In the genomic region with DNA sequence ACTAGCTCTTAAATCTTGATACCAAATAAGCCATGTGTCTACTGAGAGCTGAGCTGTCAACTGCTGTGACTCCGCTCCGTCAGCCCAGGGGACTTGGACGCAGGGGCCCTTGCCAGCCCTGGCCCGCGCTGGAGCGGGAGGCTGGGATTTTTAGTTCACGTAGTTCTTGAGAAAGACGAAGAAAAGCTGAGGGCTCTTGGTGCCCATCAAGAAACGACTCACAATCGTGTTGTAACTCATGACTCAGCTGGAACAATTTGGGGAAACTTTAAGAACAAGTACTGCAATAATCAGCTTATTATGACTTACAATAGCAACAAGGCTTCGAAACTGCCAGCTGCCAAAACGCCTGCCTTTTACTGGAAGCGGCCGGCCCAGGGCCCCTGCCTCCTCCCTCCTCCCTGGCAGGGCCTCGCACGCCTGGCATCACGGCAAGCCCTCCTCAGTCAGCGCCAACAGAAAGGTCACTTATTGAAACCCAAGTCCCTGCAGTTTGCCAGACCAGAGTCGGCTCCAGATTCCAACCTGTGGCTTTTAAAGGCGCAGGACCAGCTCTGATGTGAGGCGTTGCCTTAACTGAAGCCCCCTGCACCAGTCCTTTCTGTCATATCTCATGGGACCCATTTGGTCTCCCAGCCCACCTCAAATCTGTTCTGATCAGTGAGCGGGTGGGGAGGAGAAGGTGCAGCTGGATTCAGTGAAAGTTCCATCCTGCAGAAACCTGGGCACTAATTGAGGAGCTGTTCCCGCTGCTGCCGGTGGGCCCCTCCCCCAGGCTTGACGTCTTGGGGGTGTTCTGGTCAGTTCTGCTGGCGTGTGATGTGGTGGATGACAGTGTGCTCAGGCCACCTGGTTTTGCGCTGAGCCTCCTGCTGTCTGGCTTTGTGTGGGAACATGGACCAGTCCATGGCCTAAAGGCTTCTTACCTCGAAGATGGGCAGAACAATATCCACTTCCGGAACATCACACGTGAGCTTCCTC, we compare ENCODE assay signal across 8 cellular contexts.
A peak's percentile ranks its signal among the peaks of the same experiment; 100 is the strongest.
DNase-seq lines count a peak whose midpoint lies in the region; ATAC-seq and TF ChIP-seq lines count a peak whose summit lies in the region.

No MANE protein-coding gene starts in this region.

- no peak for ATAC-seq in HG02852 (IDR thresholded peaks at IDR 0.05; ENCODE audit: unreplicated experiment)

- no peaks in the 10 kb centered on the region for H3K27me3 Mint-ChIP-seq in mesothelial cell of epicardium (ENCODE audit: low read depth)

- H3K27ac ChIP-seq in tibial nerve = peak overlapping the region; percentile 73 to 96 (median 90)

- peak overlapping the region; percentile 64 for H3K27ac Mint-ChIP-seq in mesothelial cell of epicardium

- H3K36me3 ChIP-seq in tibial nerve = peaks cover 0 to 27% (median 5%) of the 10 kb centered on the region in 3 donors

- no peak overlapping the region for H3K4me3 Mint-ChIP-seq in mesothelial cell of epicardium

- in situ Hi-C loops in GM13977 (cut with MboI; ENCODE audit: low pct_unique_long_range_greater_than_20kb, low sequenced_read_pairs, unreplicated experiment) = loop anchor here (10.0 kb wide), 1 partner anchor 1096 kb away; no protein-coding TSS in a partner anchor

- H3K9me3 Mint-ChIP-seq in mesothelial cell of epicardium = no peaks in the 10 kb centered on the region

- peak; percentile 56 to 93 for TF ChIP-seq EP300 in tibial nerve (IDR thresholded peaks at IDR 0.05)

- WGBS in tibial nerve, 2 donors = 22 to 33% methylated on average over 28 to 30 of the region's 30 CpGs

- H3K4me1 ChIP-seq in tibial nerve = peaks cover 0 to 67% (median 49%) of the 10 kb centered on the region in 4 donors

- no peak overlapping the region for H3K4me3 ChIP-seq in tibial nerve

- TF ChIP-seq POLR2A in tibial nerve (IDR thresholded peaks at IDR 0.05) = peak in 1 of 2 donors; percentile 23

- DNase-seq in GM13977 (ENCODE audit: low spot score) (peak; percentile 17), ecto neural progenitor cell (ENCODE audit: low spot score) (peak; percentile 43), mesothelial cell of epicardium (ENCODE audit: low spot score in 2 of 2, unreplicated experiment in 2 of 2) (no peak), tibial nerve (ENCODE audit: low spot score in 2 of 2) (peak; percentile 65 to 71), DMS153 (lab: John Stamatoyannopoulos, UW) (no peak), NCI-H1092 treated with DMSO at 0.1 percent for 48 hours (lab: John Stamatoyannopoulos, UW) (no peak)

- peaks cover 8% of the 10 kb centered on the region for H3K4me1 Mint-ChIP-seq in mesothelial cell of epicardium

- H3K27me3 ChIP-seq in tibial nerve = no peaks in the 10 kb centered on the region

- peaks cover 11% of the 10 kb centered on the region for H3K36me3 Mint-ChIP-seq in mesothelial cell of epicardium

- no peak for TF ChIP-seq CTCF in GM13977 (IDR thresholded peaks at IDR 0.05; ENCODE audit: extremely low read depth, insufficient read depth, missing control alignments)
- no peak for TF ChIP-seq CTCF in mesothelial cell of epicardium (IDR thresholded peaks at IDR 0.05; ENCODE audit: unreplicated experiment)
- no peak for TF ChIP-seq CTCF in tibial nerve (IDR thresholded peaks at IDR 0.05)

- no peaks in the 10 kb centered on the region for H3K9me3 ChIP-seq in tibial nerve

TF ChIP-seq in PFSK-1, 5 proteins besides CTCF, POLR2A, EP300 and RAD21:
- TF ChIP-seq FOXP2 (optimal IDR thresholded peaks at IDR 0.05; ENCODE audit: borderline replicate concordance, extremely low read depth, extremely low read length, insufficient read depth) (no peak), POLR2AphosphoS5 (IDR thresholded peaks at IDR 0.05; ENCODE audit: low read depth, low read length) (peak; percentile 38; the same call in 1 of the 2 replicates), TAF1 (IDR thresholded peaks at IDR 0.05; ENCODE audit: borderline replicate concordance, insufficient read depth, low read length) (no peak)

Comparison
In these comparisons a context has a peak if more than half of its experiments do, and no peak if none do; other contexts are left out.
1. DNase-seq: peak in GM13977 (single experiment), ecto neural progenitor cell (single experiment) and tibial nerve (2 of 2); none in mesothelial cell of epicardium (0 of 2), DMS153 (single experiment) and NCI-H1092 treated with DMSO at 0.1 percent for 48 hours (single experiment).